ENCODE assay signal across 8 cellular contexts in the genomic region with DNA sequence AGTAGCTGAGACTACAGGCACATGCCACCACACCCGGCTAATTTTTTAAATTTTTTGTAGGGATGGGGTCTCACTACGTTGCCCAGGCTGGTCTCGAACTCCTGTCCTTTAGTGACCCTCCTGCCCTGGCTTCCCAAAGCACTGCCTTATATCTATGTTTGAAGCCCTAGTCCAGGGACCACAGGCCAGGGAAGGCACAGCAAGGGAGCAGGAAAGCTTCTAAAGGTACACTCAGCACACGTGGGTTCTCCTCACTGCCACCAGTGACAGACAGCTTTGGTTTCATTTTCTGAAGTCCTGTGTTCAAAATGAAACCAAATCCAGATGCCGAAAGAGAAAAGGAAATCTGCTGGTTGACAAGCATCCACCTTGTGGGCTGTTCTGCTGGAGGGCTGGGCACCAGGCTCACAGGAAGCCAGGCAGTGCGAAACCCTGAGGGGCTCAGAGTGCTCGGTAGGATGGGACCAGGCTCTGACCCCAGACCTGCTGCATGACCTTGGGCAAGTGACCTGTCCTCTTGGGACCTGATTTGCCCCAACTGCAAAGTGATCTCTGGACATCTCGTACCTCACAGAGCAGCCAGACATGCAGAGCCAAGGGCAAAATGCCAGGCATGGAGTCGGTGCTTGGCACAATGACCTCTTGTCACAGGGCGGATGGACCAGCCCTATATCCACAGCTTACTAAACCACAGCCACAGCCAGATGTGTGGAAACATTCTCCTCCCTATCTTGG. TPM values are rescaled to one million over a fixed set of nuclear protein-coding genes. Genes with fewer than 3 reads are reported as not detected.
DNase-seq lines count a peak whose midpoint lies in the region; ATAC-seq, FAIRE-seq and TF ChIP-seq lines count a peak whose summit lies in the region.

No MANE protein-coding gene starts in this region.

- TF ChIP-seq RAD21 in GM12878 (IDR thresholded peaks at IDR 0.05; ENCODE audit: insufficient read depth, low read depth, low read length): 0 out of 2 replicates have a peak, but pooled peaks have one; percentile 20

- H3K4me3 Mint-ChIP-seq in memory B cell: peak overlapping the region; percentile 61

- WGBS in GM12878 (ENCODE audit: insufficient coverage, insufficient replicate concordance, low lambda C conversion rate, missing lambda C conversion rate): 9% methylated on average over 10 of the region's 10 CpGs

- TF ChIP-seq POLR2A in GM12878 (IDR thresholded peaks at IDR 0.05; ENCODE audit: low read depth, low read length): no peak

- peaks cover 23% of the 10 kb centered on the region for H3K79me2 ChIP-seq in GM12878 (ENCODE audit: control insufficient read depth, insufficient read depth, low read length)
- H3K79me2 ChIP-seq in PC-3 (ENCODE audit: low read length): peaks cover 18% of the 10 kb centered on the region

- SMC1A ChIA-PET in GM12878 (lab: Charles Lee; ENCODE audit: uncharacterized antibody, unreplicated experiment): interaction anchor here (0.8 to 8.8 kb wide), 19 partner anchors 12 to 294 kb away, joined by 3 to 108 read pairs (median 5); a partner anchor contains a TSS

- peak overlapping the region; percentile 60 for H2AFZ ChIP-seq in GM12878 (ENCODE audit: control insufficient read depth, low read depth, low read length)
- H2AFZ ChIP-seq in PC-3 (ENCODE audit: low read length): no peak overlapping the region

- H3K27me3 Mint-ChIP-seq in memory B cell: no peaks in the 10 kb centered on the region

- POLR2A ChIA-PET in GM12878 (lab: Charles Lee): interaction anchor here (0.6 to 5.8 kb wide), 16 partner anchors 14 to 518 kb away, joined by 3 to 80 read pairs (median 4); no protein-coding TSS in a partner anchor
- POLR2A ChIA-PET in PC-3 (lab: Charles Lee; ENCODE audit: unreplicated experiment): no interaction called here

- no peaks in the 10 kb centered on the region for H3K9me2 ChIP-seq in PC-3 (replicated peaks; ENCODE audit: low read length)

- peak overlapping the region; percentile 45 for H3K27ac ChIP-seq in KOPT-K1 (ENCODE audit: low read depth, low read length, poor library complexity, severe bottlenecking)
- H3K27ac ChIP-seq in GM12878 (ENCODE audit: control insufficient read depth, insufficient read depth): peak overlapping the region; percentile 50
- no peak overlapping the region for H3K27ac ChIP-seq in PC-3 (ENCODE audit: low read length)

- H4K20me1 ChIP-seq in GM12878 (ENCODE audit: control insufficient read depth, insufficient read depth): no peaks in the 10 kb centered on the region
- peaks cover 10% of the 10 kb centered on the region for H4K20me1 ChIP-seq in PC-3 (ENCODE audit: low read length)

- BruUV-seq in GM12878 (replicated peaks; lab: Mats Ljungman, UMichigan) (no TSS peak), PC-3 (replicated peaks; lab: Mats Ljungman, UMichigan) (no TSS peak)

- H3K4me2 ChIP-seq in GM12878 (ENCODE audit: control insufficient read depth, insufficient read depth): peak overlapping the region; percentile 95
- no peak overlapping the region for H3K4me2 ChIP-seq in PC-3 (ENCODE audit: low read length)

- ATAC-seq in GM12878: peak; percentile 2
- peak; percentile 7 for ATAC-seq in memory B cell (ENCODE audit: low read depth)
- ATAC-seq in HG02798 (IDR thresholded peaks at IDR 0.05; ENCODE audit: poor library complexity, unreplicated experiment): no peak
- ATAC-seq in PC-3: no peak

- H3K9ac ChIP-seq in GM12878 (ENCODE audit: control insufficient read depth, insufficient read depth, low read length) (peak overlapping the region; percentile 24; the same call in 1 of the 2 replicates), PC-3 (ENCODE audit: low read length) (no peak overlapping the region)

- H3K9me3 Mint-ChIP-seq in memory B cell: no peaks in the 10 kb centered on the region

- H3K4me3 ChIP-seq in GM12878 (no peak overlapping the region), PC-3 (ENCODE audit: low read length) (no peak overlapping the region)

- CTCF ChIA-PET in GM12878 (lab: Yijun Ruan, JAX): interaction anchor here (1.0 to 11.0 kb wide), 12 partner anchors 38 to 309 kb away, joined by 3 to 170 read pairs (median 20); no protein-coding TSS in a partner anchor
- CTCF ChIA-PET in PC-3 (lab: Charles Lee): no interaction called here

- H3K36me3 ChIP-seq in KOPT-K1 (ENCODE audit: insufficient read depth, low read length): peaks cover 19% of the 10 kb centered on the region
- no peaks in the 10 kb centered on the region; a peak in 1 of 4 replicates for H3K36me3 ChIP-seq in GM12878 (ENCODE audit: control insufficient read depth in 2 of 2, insufficient read depth in 2 of 2, low read length in 1 of 2)
- no peaks in the 10 kb centered on the region for H3K36me3 ChIP-seq in PC-3 (ENCODE audit: low read depth, low read length)

- FAIRE-seq in GM12878 (lab: Jason Lieb, UNC): peak; percentile 89

- RAD21 ChIA-PET in GM12878 (lab: Charles Lee; ENCODE audit: unreplicated experiment): interaction anchor here (0.6 to 11.8 kb wide), 19 partner anchors 26 to 450 kb away, joined by 3 to 243 read pairs (median 4); no protein-coding TSS in a partner anchor

- H3K9me3 ChIP-seq in KOPT-K1 (ENCODE audit: insufficient read depth, low read length, poor library complexity, severe bottlenecking) (no peaks in the 10 kb centered on the region), GM12878 (replicated peaks; ENCODE audit: control insufficient read depth, insufficient read depth, low read length) (no peaks in the 10 kb centered on the region), PC-3 (ENCODE audit: low read length) (no peaks in the 10 kb centered on the region)

- intact Hi-C loops in GM12878 (cut with micrococcal nuclease; ENCODE audit: unreplicated experiment) (loop anchor here (5.0 kb wide), 3 partner anchors 156 to 276 kb away; no protein-coding TSS in a partner anchor), PC-3 (cut with micrococcal nuclease) (loop anchor here (5.0 to 10.0 kb wide), 2 partner anchors 99 to 124 kb away; no protein-coding TSS in a partner anchor)

- in situ Hi-C loops in GM12878 (cut with MboI): no loop called here

- H3K27me3 ChIP-seq in GM12878 (replicated peaks in 1 of 2; ENCODE audit: control insufficient read depth in 2 of 2, insufficient read depth in 2 of 2, low read length in 1 of 2): no peaks in the 10 kb centered on the region
- no peaks in the 10 kb centered on the region for H3K27me3 ChIP-seq in PC-3 (ENCODE audit: low read length)

- H3K4me1 ChIP-seq in GM12878 (ENCODE audit: control insufficient read depth, insufficient read depth, low read length) (peaks cover 33% of the 10 kb centered on the region), PC-3 (ENCODE audit: insufficient read depth, low read length) (peaks cover 14% of the 10 kb centered on the region)

- no peaks in the 10 kb centered on the region for H3K36me3 Mint-ChIP-seq in memory B cell

- TF ChIP-seq EP300 in GM12878 (IDR thresholded peaks at IDR 0.05; ENCODE audit: borderline replicate concordance in 1 of 2, control insufficient read depth in 1 of 2, low read depth in 2 of 2, low read length in 2 of 2): no peak

- H3K27ac Mint-ChIP-seq in memory B cell: no peak overlapping the region

- DNase-seq in AG08395 (ENCODE audit: low spot score) (peak; percentile 26), GM12878 (ENCODE audit: low read depth, low spot score) (peak; percentile 68), memory B cell (ENCODE audit: low spot score in 2 of 2) (peak in 1 of 2 donors; percentile 17), NCI-H2227 treated with DMSO at 0.1 percent for 48 hours (lab: John Stamatoyannopoulos, UW) (no peak), H4 (ENCODE audit: low spot score) (no peak), PC-3 (no peak)

- TF ChIP-seq CTCF in GM12878 (IDR thresholded peaks at IDR 0.05 in 2 of 3, conservative IDR thresholded peaks at IDR 0.05 in 1 of 3; ENCODE audit: control insufficient read depth in 2 of 3, extremely low read depth in 1 of 3, insufficient read depth in 1 of 3, low read depth in 3 of 3, low read length in 3 of 3) (no peak), PC-3 (conservative IDR thresholded peaks at IDR 0.05; ENCODE audit: low read depth, low read length) (no peak)

- H3K4me1 Mint-ChIP-seq in memory B cell: peaks cover 28% of the 10 kb centered on the region

- no peaks in the 10 kb centered on the region for H3F3A ChIP-seq in PC-3 (ENCODE audit: low read length, unreplicated experiment)

RNA-seq across cellular contexts. Expression of a gene that starts 2.7 kb away (rescaled TPM):
- total RNA-seq in GM12878 (2013; cell fraction: nucleolus; rRNA removed): 86.2 and 98.0 TPM in 2 replicates
- 9.8 and 10.1 TPM in 2 replicates for total RNA-seq in GM12878 (2014; rRNA removed)
- total RNA-seq in GM12878 (2014; rRNA removed; fragmentation: Illumina TruSeq; extraction: Trizol): 2.7 and 3.8 TPM in 2 replicates
- total RNA-seq in GM12878 (2021): 35.4 and 37.2 TPM in 2 replicates
- polyA plus RNA-seq in GM12878 (2011; ENCODE audit: low read depth): 2.3 TPM
- polyA plus RNA-seq in GM12878 (2011; rRNA removed): 4.8 and 12.3 TPM in 2 replicates
- 25.7 and 34.2 TPM in 2 replicates for polyA plus RNA-seq in GM12878 (2011; cell fraction: cytosol; rRNA removed)
- polyA plus RNA-seq in GM12878 (2011; cell fraction: nucleus; rRNA removed): 63.5 and 75.0 TPM in 2 replicates
- 8.7 and 19.7 TPM in 2 replicates for polyA plus RNA-seq in GM12878 (2012)
- 0.41 and 2.4 TPM in 2 replicates for polyA plus RNA-seq in GM12878 (2014; fragmentation: Illumina TruSeq; extraction: Trizol)
- polyA plus RNA-seq in GM12878 (2014; fragmentation: Nextera tagmentation; extraction: Ambion mirVana): 1 to 10 TPM in 1 of 2 experiments, under 1 TPM in 1; 0.42 to 1.2 TPM
- polyA plus RNA-seq in GM12878 (2014; rRNA removed): 39.8 and 43.4 TPM in 2 replicates
- polyA plus RNA-seq in GM12878 (2016; fragmentation: Nextera tagmentation; extraction: Ambion mirVana): 10 to 100 TPM; 16.4 to 25.8 TPM
- polyA minus RNA-seq in GM12878 (2011; rRNA and poly(A)+ RNA removed): 9.8 and 26.4 TPM in 2 replicates
- 27.6 and 37.3 TPM in 2 replicates for polyA minus RNA-seq in GM12878 (2011; cell fraction: cytosol; rRNA and poly(A)+ RNA removed)
- polyA minus RNA-seq in GM12878 (2011; cell fraction: nucleus; rRNA and poly(A)+ RNA removed): 109 and 187 TPM in 2 replicates
- 0.39 and 1.3 TPM in 2 replicates for total RNA-seq in H4 (2014; rRNA removed; shearing (Covaris generic))
- 12.5 and 15.5 TPM in 2 replicates for total RNA-seq in PC-3 (2014; rRNA removed)

RNA-seq across cellular contexts. Expression of a gene that starts 10.4 kb away (rescaled TPM):
- total RNA-seq in GM12878 (2013; cell fraction: nucleolus; rRNA removed): not detected in 2 replicates
- not detected in 2 replicates for total RNA-seq in GM12878 (2014; rRNA removed)
- not detected in 2 replicates for total RNA-seq in GM12878 (2014; rRNA removed; fragmentation: Illumina TruSeq; extraction: Trizol)
- not detected in 2 replicates for total RNA-seq in GM12878 (2021)
- polyA plus RNA-seq in GM12878 (2011; ENCODE audit: low read depth): not detected
- polyA plus RNA-seq in GM12878 (2011; rRNA removed): not detected in 2 replicates
- not detected in 2 replicates for polyA plus RNA-seq in GM12878 (2011; cell fraction: cytosol; rRNA removed)
- polyA plus RNA-seq in GM12878 (2011; cell fraction: nucleus; rRNA removed): not detected in 2 replicates
- not detected in 2 replicates for polyA plus RNA-seq in GM12878 (2012)
- not detected in 2 replicates for polyA plus RNA-seq in GM12878 (2014; fragmentation: Illumina TruSeq; extraction: Trizol)
- not detected for polyA plus RNA-seq in GM12878 (2014; fragmentation: Nextera tagmentation; extraction: Ambion mirVana)
- polyA plus RNA-seq in GM12878 (2014; rRNA removed): not detected in 2 replicates
- not detected for polyA plus RNA-seq in GM12878 (2016; fragmentation: Nextera tagmentation; extraction: Ambion mirVana)
- polyA minus RNA-seq in GM12878 (2011; rRNA and poly(A)+ RNA removed): not detected in 2 replicates
- not detected in 2 replicates for polyA minus RNA-seq in GM12878 (2011; cell fraction: cytosol; rRNA and poly(A)+ RNA removed)
- polyA minus RNA-seq in GM12878 (2011; cell fraction: nucleus; rRNA and poly(A)+ RNA removed): not detected in 2 replicates
- total RNA-seq in H4 (2014; rRNA removed; shearing (Covaris generic)): not detected in 2 replicates
- total RNA-seq in PC-3 (2014; rRNA removed): not detected in 2 replicates

RNA-seq across cellular contexts. Expression of a gene that starts 14.7 kb away (rescaled TPM):
- not detected in 2 replicates for total RNA-seq in GM12878 (2013; cell fraction: nucleolus; rRNA removed)
- total RNA-seq in GM12878 (2014; rRNA removed): not detected in 2 replicates
- total RNA-seq in GM12878 (2014; rRNA removed; fragmentation: Illumina TruSeq; extraction: Trizol): not detected in 2 replicates
- total RNA-seq in GM12878 (2021): not detected in 2 replicates
- not detected for polyA plus RNA-seq in GM12878 (2011; ENCODE audit: low read depth)
- not detected in 2 replicates for polyA plus RNA-seq in GM12878 (2011; rRNA removed)
- polyA plus RNA-seq in GM12878 (2011; cell fraction: cytosol; rRNA removed): not detected in 2 replicates
- not detected in 2 replicates for polyA plus RNA-seq in GM12878 (2011; cell fraction: nucleus; rRNA removed)
- not detected in 2 replicates for polyA plus RNA-seq in GM12878 (2012)
- not detected in 2 replicates for polyA plus RNA-seq in GM12878 (2014; fragmentation: Illumina TruSeq; extraction: Trizol)
- not detected for polyA plus RNA-seq in GM12878 (2014; fragmentation: Nextera tagmentation; extraction: Ambion mirVana)
- polyA plus RNA-seq in GM12878 (2014; rRNA removed): not detected in 2 replicates
- not detected for polyA plus RNA-seq in GM12878 (2016; fragmentation: Nextera tagmentation; extraction: Ambion mirVana)
- polyA minus RNA-seq in GM12878 (2011; rRNA and poly(A)+ RNA removed): not detected in 2 replicates
- polyA minus RNA-seq in GM12878 (2011; cell fraction: cytosol; rRNA and poly(A)+ RNA removed): not detected in 2 replicates
- polyA minus RNA-seq in GM12878 (2011; cell fraction: nucleus; rRNA and poly(A)+ RNA removed): not detected in 2 replicates
- total RNA-seq in H4 (2014; rRNA removed; shearing (Covaris generic)): not detected in 2 replicates
- not detected in 2 replicates for total RNA-seq in PC-3 (2014; rRNA removed)

RNA-seq across cellular contexts. Expression of a gene that starts 17.6 kb away (rescaled TPM):
- not detected in 2 replicates for total RNA-seq in GM12878 (2013; cell fraction: nucleolus; rRNA removed)
- total RNA-seq in GM12878 (2014; rRNA removed) (not detected in 2 replicates), GM12878 (2014; rRNA removed; fragmentation: Illumina TruSeq; extraction: Trizol) (not detected in 2 replicates), GM12878 (2021) (not detected in 2 replicates), PC-3 (2014; rRNA removed) (not detected in 2 replicates)
- polyA plus RNA-seq in GM12878 (2011; ENCODE audit: low read depth): not detected
- polyA plus RNA-seq in GM12878 (2011; rRNA removed) (not detected in 2 replicates), GM12878 (2014; fragmentation: Illumina TruSeq; extraction: Trizol) (not detected in 2 replicates), GM12878 (2014; fragmentation: Nextera tagmentation; extraction: Ambion mirVana) (not detected), GM12878 (2014; rRNA removed) (0.27 TPM in 1 of 2 replicates, not detected in the other), GM12878 (2016; fragmentation: Nextera tagmentation; extraction: Ambion mirVana) (not detected)
- polyA plus RNA-seq in GM12878 (2011; cell fraction: cytosol; rRNA removed): not detected in 2 replicates
- polyA plus RNA-seq in GM12878 (2011; cell fraction: nucleus; rRNA removed): not detected in 2 replicates
- polyA plus RNA-seq in GM12878 (2012): not detected in 2 replicates
- polyA minus RNA-seq in GM12878 (2011; rRNA and poly(A)+ RNA removed): not detected in 2 replicates
- polyA minus RNA-seq in GM12878 (2011; cell fraction: cytosol; rRNA and poly(A)+ RNA removed): not detected in 2 replicates
- not detected in 2 replicates for polyA minus RNA-seq in GM12878 (2011; cell fraction: nucleus; rRNA and poly(A)+ RNA removed)
- not detected in 2 replicates for total RNA-seq in H4 (2014; rRNA removed; shearing (Covaris generic))

RNA-seq across cellular contexts. Expression of a gene that starts 22.4 kb away (rescaled TPM):
- total RNA-seq in GM12878 (2013; cell fraction: nucleolus; rRNA removed): not detected in 2 replicates
- total RNA-seq in GM12878 (2014; rRNA removed) (not detected in 2 replicates), GM12878 (2014; rRNA removed; fragmentation: Illumina TruSeq; extraction: Trizol) (not detected in 2 replicates), GM12878 (2021) (0.56 TPM in 1 of 2 replicates, not detected in the other), PC-3 (2014; rRNA removed) (not detected in 2 replicates)
- not detected for polyA plus RNA-seq in GM12878 (2011; ENCODE audit: low read depth)
- polyA plus RNA-seq in GM12878 (2011; rRNA removed) (not detected in 2 replicates), GM12878 (2014; fragmentation: Illumina TruSeq; extraction: Trizol) (not detected in 2 replicates), GM12878 (2014; fragmentation: Nextera tagmentation; extraction: Ambion mirVana) (under 1 TPM in 1 of 2 experiments, not detected in 1; 0.20 TPM), GM12878 (2014; rRNA removed) (not detected in 2 replicates), GM12878 (2016; fragmentation: Nextera tagmentation; extraction: Ambion mirVana) (not detected)
- not detected in 2 replicates for polyA plus RNA-seq in GM12878 (2011; cell fraction: cytosol; rRNA removed)
- not detected in 2 replicates for polyA plus RNA-seq in GM12878 (2011; cell fraction: nucleus; rRNA removed)
- not detected in 2 replicates for polyA plus RNA-seq in GM12878 (2012)
- polyA minus RNA-seq in GM12878 (2011; rRNA and poly(A)+ RNA removed): not detected in 2 replicates
- not detected in 2 replicates for polyA minus RNA-seq in GM12878 (2011; cell fraction: cytosol; rRNA and poly(A)+ RNA removed)
- not detected in 2 replicates for polyA minus RNA-seq in GM12878 (2011; cell fraction: nucleus; rRNA and poly(A)+ RNA removed)
- not detected in 2 replicates for total RNA-seq in H4 (2014; rRNA removed; shearing (Covaris generic))

Comparison
In these comparisons a context has a peak if more than half of its experiments do, and no peak if none do; other contexts are left out.
1. DNase-seq: peak in AG08395 (single experiment) and GM12878 (single experiment); none in NCI-H2227 treated with DMSO at 0.1 percent for 48 hours (single experiment), H4 (single experiment) and PC-3 (single experiment).
2. ATAC-seq: peak in GM12878 (single experiment) and memory B cell (single experiment); none in HG02798 (single experiment) and PC-3 (single experiment).